Comparison of ENCODE assay signal across 11 cellular contexts in genomic region chr14:75861161-75861621, GRCh38.
A peak's percentile ranks its signal among the peaks of the same experiment; 100 is the strongest.
DNase-seq lines count a peak whose midpoint lies in the region; ATAC-seq, FAIRE-seq and TF ChIP-seq lines count a peak whose summit lies in the region.
"Had no signal": no experiment of that assay in that cellular context is flagged by ENCODE, and none has a peak within 500 bp of the region (broad histone marks: within the 10 kb centered on the region; RNA-seq: fewer than 3 reads in every experiment).

No MANE protein-coding gene starts in this region.

- no peak overlapping the region for H3K9ac ChIP-seq in HUES6 (ENCODE audit: low read length)

- H3K36me3 Mint-ChIP-seq in activated T-helper 2 cell treated with anti-CD3 and anti-CD28 coated beads, Interferon-gamma antibody, Interleukin-2, Interleukin-4, amounts not matched to agents 10 μg/mL and 5 μg/mL and 100 μg/mL, durations not matched to agents 14 hours and 24 hours and 36 hours (ENCODE audit: low read depth) = no peaks in the 10 kb centered on the region

- H3K36me3 ChIP-seq in HUES6 (ENCODE audit: control insufficient read depth, insufficient read depth, low read length) (no peaks in the 10 kb centered on the region), bronchial epithelial cell (ENCODE audit: control insufficient read depth, insufficient read depth, low read length) (no peaks in the 10 kb centered on the region), SJCRH30 (no peaks in the 10 kb centered on the region)

- ATAC-seq in GM18511 (IDR thresholded peaks at IDR 0.05; ENCODE audit: unreplicated experiment) = no peak

- FAIRE-seq in bronchial epithelial cell (lab: Jason Lieb, UNC) = no peak

- TF ChIP-seq CTCF in bronchial epithelial cell (IDR thresholded peaks at IDR 0.05; ENCODE audit: insufficient read depth, low read length, severe bottlenecking) = no peak

- H3K27me3 Mint-ChIP-seq in activated T-helper 2 cell treated with anti-CD3 and anti-CD28 coated beads, Interferon-gamma antibody, Interleukin-2, Interleukin-4, amounts not matched to agents 10 μg/mL and 5 μg/mL and 100 μg/mL, durations not matched to agents 14 hours and 24 hours and 36 hours (ENCODE audit: low read depth) = no peaks in the 10 kb centered on the region

- H3K27me3 ChIP-seq in HUES6 (ENCODE audit: control insufficient read depth, insufficient read depth, low read length) = peaks cover 13% of the 10 kb centered on the region
- H3K27me3 ChIP-seq in bronchial epithelial cell (ENCODE audit: control insufficient read depth, insufficient read depth, low read length) = no peaks in the 10 kb centered on the region
- H3K27me3 ChIP-seq in SJCRH30 = no peaks in the 10 kb centered on the region

- 0 out of 2 replicates have a peak overlapping the region, but pooled peaks have one; percentile 3 for H3K4me3 ChIP-seq in HUES6 (ENCODE audit: low read depth, low read length)
- H3K4me3 ChIP-seq in bronchial epithelial cell (ENCODE audit: low read depth, low read length) = no peak overlapping the region
- H3K4me3 ChIP-seq in SJCRH30 = no peak overlapping the region

- intact Hi-C loops in activated T-helper 2 cell treated with anti-CD3 and anti-CD28 coated beads, Interferon-gamma antibody, Interleukin-2, Interleukin-4, amounts not matched to agents 10 μg/mL and 5 μg/mL and 100 μg/mL, durations not matched to agents 14 hours and 24 hours and 36 hours (cut with micrococcal nuclease) = no loop called here

- H3K9me3 ChIP-seq in HUES6 (ENCODE audit: control insufficient read depth, insufficient read depth, low read depth, low read length) (no peaks in the 10 kb centered on the region), SJCRH30 (replicated peaks) (no peaks in the 10 kb centered on the region)

- H3K27ac Mint-ChIP-seq in activated T-helper 2 cell treated with anti-CD3 and anti-CD28 coated beads, Interferon-gamma antibody, Interleukin-2, Interleukin-4, amounts not matched to agents 10 μg/mL and 5 μg/mL and 100 μg/mL, durations not matched to agents 14 hours and 24 hours and 36 hours = no peak overlapping the region
- H3K27ac Mint-ChIP-seq: activated T-helper 1 cell treated with anti-CD3 and anti-CD28 coated beads, Interleukin-12 subunit alpha, Interleukin-12 subunit beta, Interleukin-2, Interleukin-4 antibody, amounts not matched to agents 30 ng/mL and 10 ng/mL and 1 ng/mL, durations not matched to agents 14 hours and 24 hours and 36 hours had no signal

- DNase-seq in ACHN = peak; percentile 5
- peak; percentile 61 for DNase-seq in bronchial epithelial cell (ENCODE audit: low read depth)
- peak; percentile 70 for DNase-seq in islet precursor cell
- no peak for DNase-seq in activated T-helper 2 cell treated with anti-CD3 and anti-CD28 coated beads, Interferon-gamma antibody, Interleukin-2, Interleukin-4, amounts not matched to agents 10 μg/mL and 5 μg/mL and 100 μg/mL, durations not matched to agents 14 hours and 24 hours and 36 hours (ENCODE audit: low spot score)
- DNase-seq in DMS153 (lab: John Stamatoyannopoulos, UW) = no peak
- no peak for DNase-seq in SJCRH30
- DNase-seq: C1 segment of cervical spinal cord, T-helper 9 cell had no signal

- no peak overlapping the region for H3K4me3 Mint-ChIP-seq in activated T-helper 2 cell treated with anti-CD3 and anti-CD28 coated beads, Interferon-gamma antibody, Interleukin-2, Interleukin-4, amounts not matched to agents 10 μg/mL and 5 μg/mL and 100 μg/mL, durations not matched to agents 14 hours and 24 hours and 36 hours (ENCODE audit: low read depth)
- H3K4me3 Mint-ChIP-seq: activated T-helper 1 cell treated with anti-CD3 and anti-CD28 coated beads, Interleukin-12 subunit alpha, Interleukin-12 subunit beta, Interleukin-2, Interleukin-4 antibody, amounts not matched to agents 30 ng/mL and 10 ng/mL and 1 ng/mL, durations not matched to agents 14 hours and 24 hours and 36 hours had no signal

- H3K4me1 Mint-ChIP-seq in activated T-helper 2 cell treated with anti-CD3 and anti-CD28 coated beads, Interferon-gamma antibody, Interleukin-2, Interleukin-4, amounts not matched to agents 10 μg/mL and 5 μg/mL and 100 μg/mL, durations not matched to agents 14 hours and 24 hours and 36 hours (ENCODE audit: low read depth) = peaks cover 10% of the 10 kb centered on the region

- H3K4me1 ChIP-seq in HUES6 (ENCODE audit: control insufficient read depth, insufficient read depth, low read length) (peaks cover 21% of the 10 kb centered on the region), SJCRH30 (no peaks in the 10 kb centered on the region)

- in situ Hi-C loops in ACHN (cut with HindIII; ENCODE audit: low pct_ligation_motif_present, low pct_unique_long_range_greater_than_20kb, low sequenced_read_pairs) = no loop called here

- no peaks in the 10 kb centered on the region for H3K9me3 Mint-ChIP-seq in activated T-helper 2 cell treated with anti-CD3 and anti-CD28 coated beads, Interferon-gamma antibody, Interleukin-2, Interleukin-4, amounts not matched to agents 10 μg/mL and 5 μg/mL and 100 μg/mL, durations not matched to agents 14 hours and 24 hours and 36 hours
- H3K9me3 Mint-ChIP-seq: activated T-helper 1 cell treated with anti-CD3 and anti-CD28 coated beads, Interleukin-12 subunit alpha, Interleukin-12 subunit beta, Interleukin-2, Interleukin-4 antibody, amounts not matched to agents 30 ng/mL and 10 ng/mL and 1 ng/mL, durations not matched to agents 14 hours and 24 hours and 36 hours had no signal

- no peak overlapping the region for H3K27ac ChIP-seq in HUES6 (ENCODE audit: low read depth, low read length)
- H3K27ac ChIP-seq in SJCRH30 = no peak overlapping the region

Comparison
In these comparisons a context has a peak if more than half of its experiments do, and no peak if none do; other contexts are left out.
1. DNase-seq: peak in ACHN (single experiment), bronchial epithelial cell (single experiment) and islet precursor cell (single experiment); none in activated T-helper 2 cell treated with anti-CD3 and anti-CD28 coated beads, Interferon-gamma antibody, Interleukin-2, Interleukin-4, amounts not matched to agents 10 μg/mL and 5 μg/mL and 100 μg/mL, durations not matched to agents 14 hours and 24 hours and 36 hours (single experiment), DMS153 (single experiment) and SJCRH30 (0 of 2).